Comparison of ENCODE assay signal across 1 cellular context in genomic region chr7:111529507-111530355, GRCh38.
TF ChIP-seq lines count a peak whose summit lies in the region.

No MANE protein-coding gene starts in this region.

TF ChIP-seq in SK-N-SH treated with all-trans-retinoic acid at 6 μM for 48 hours, 23 proteins besides CTCF, POLR2A, EP300 and RAD21 (continued from another document):
- TF ChIP-seq CREB5 (CRISPR knock-in tag; IDR thresholded peaks at IDR 0.05; ENCODE audit: low read depth): 0 out of 2 replicates have a peak, but pooled peaks have one; percentile 47
TF ChIP-seq in SK-N-SH treated with all-trans-retinoic acid at 6 μM for 48 hours: peak in this region for 2.
